4 cellular contexts compared by ENCODE assay signal in the genomic region with DNA sequence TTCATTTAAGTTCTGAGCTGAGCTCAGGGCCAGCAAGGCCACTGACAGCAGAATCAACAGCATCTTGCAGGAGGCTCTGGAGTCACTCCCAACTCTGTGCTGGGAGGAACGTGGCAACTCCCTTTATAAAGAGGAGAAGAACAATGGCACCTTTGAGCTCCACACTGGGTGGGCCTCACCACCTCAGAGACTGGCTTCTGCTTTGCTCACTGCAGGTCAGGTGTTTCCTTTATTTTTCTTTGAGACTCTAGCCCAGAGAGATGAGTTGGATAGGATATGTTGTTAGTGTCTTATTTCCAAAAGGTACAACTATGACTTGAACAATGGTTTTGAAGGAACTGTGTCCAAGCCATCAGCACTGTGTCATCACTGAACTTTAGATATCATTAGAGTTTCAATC. TPM values are rescaled to one million over a fixed set of nuclear protein-coding genes. Genes with fewer than 3 reads are reported as not detected.
"Had no signal": no experiment of that assay in that cellular context is flagged by ENCODE, and none has a peak within 500 bp of the region (broad histone marks: within the 10 kb centered on the region; RNA-seq: fewer than 3 reads in every experiment).

A gene (minus strand): TSS at position 101 of the 400 bp plus-strand sequence. CDS start 38 bp downstream, at position 63.

RNA-seq across cellular contexts. Expression of the gene that starts here (rescaled TPM):
- total RNA-seq: LHCN-M2, M059J, MCF 10A, NCI-H460 had no signal
